24 cellular contexts compared by ENCODE assay signal in genomic region chr18:70188113-70188512, GRCh38.
"Had no signal": no experiment of that assay in that cellular context is flagged by ENCODE, and none has a peak within 500 bp of the region (broad histone marks: within the 10 kb centered on the region; RNA-seq: fewer than 3 reads in every experiment).

No MANE protein-coding gene starts in this region.

- H3K4me1 ChIP-seq: colonic mucosa, esophagus muscularis mucosa, foreskin keratinocyte, pancreas, psoas muscle, thyroid gland, upper lobe of right lung had no signal

- DNase-seq: activated CD4-positive, alpha-beta memory T cell treated with anti-CD3 and anti-CD28 coated beads, Interleukin-2, amount 10 ng/mL, durations not matched to agents 7 days and 5 days; activated CD4-positive, alpha-beta T cell treated with anti-CD3 and anti-CD28 coated beads, Interleukin-2, amount 10 ng/mL, durations not matched to agents 24 days and 14 days; activated gamma-delta T cell; activated naive CD4-positive, alpha-beta T cell treated with anti-CD3 and anti-CD28 coated beads, Interleukin-2, amount 50 U/mL, for 16 hours; activated naive CD8-positive, alpha-beta T cell treated with anti-CD3 and anti-CD28 coated beads, Interleukin-2, amount 50 U/mL, for 24 hours; activated T-cell treated with anti-CD3 and anti-CD28 coated beads for 4 hours; aorta; colonic mucosa; foreskin keratinocyte; immature natural killer cell; left ventricle myocardium superior; mammary epithelial cell; midbrain; natural killer cell; pancreas; psoas muscle; right cardiac atrium; stimulated activated CD4-positive, alpha-beta T cell treated with anti-CD3 and anti-CD28 coated beads, Interleukin-1b, Interleukin-23, amount 100 ng/mL, for 48 hours; substantia nigra; thyroid gland; upper lobe of right lung had no signal

- H3K4me3 ChIP-seq: colonic mucosa, esophagus muscularis mucosa, pancreas, psoas muscle, thyroid gland, upper lobe of right lung had no signal

- H3K9me3 ChIP-seq: colonic mucosa, esophagus muscularis mucosa, pancreas, psoas muscle, thyroid gland, upper lobe of right lung had no signal

- H3K27ac ChIP-seq: colonic mucosa, esophagus muscularis mucosa, foreskin keratinocyte, pancreas, psoas muscle, thyroid gland, upper lobe of right lung, VCaP had no signal

- H3K27me3 ChIP-seq: colonic mucosa, esophagus muscularis mucosa, foreskin keratinocyte, pancreas, thyroid gland, upper lobe of right lung had no signal

- FAIRE-seq: pancreas had no signal

- H3K36me3 ChIP-seq: colonic mucosa had no signal

- ATAC-seq: activated CD4-positive, CD25-positive, alpha-beta regulatory T cell treated with anti-CD3 and anti-CD28 coated beads, Interleukin-2, amount 50 U/mL, for 24 hours; activated naive CD8-positive, alpha-beta T cell treated with anti-CD3 and anti-CD28 coated beads, Interleukin-2, amount 50 U/mL, for 24 hours; foreskin keratinocyte; left ventricle myocardium superior; natural killer cell; pancreas; psoas muscle; right cardiac atrium; upper lobe of right lung had no signal
